15 cellular contexts compared by ENCODE assay signal in the genomic region with DNA sequence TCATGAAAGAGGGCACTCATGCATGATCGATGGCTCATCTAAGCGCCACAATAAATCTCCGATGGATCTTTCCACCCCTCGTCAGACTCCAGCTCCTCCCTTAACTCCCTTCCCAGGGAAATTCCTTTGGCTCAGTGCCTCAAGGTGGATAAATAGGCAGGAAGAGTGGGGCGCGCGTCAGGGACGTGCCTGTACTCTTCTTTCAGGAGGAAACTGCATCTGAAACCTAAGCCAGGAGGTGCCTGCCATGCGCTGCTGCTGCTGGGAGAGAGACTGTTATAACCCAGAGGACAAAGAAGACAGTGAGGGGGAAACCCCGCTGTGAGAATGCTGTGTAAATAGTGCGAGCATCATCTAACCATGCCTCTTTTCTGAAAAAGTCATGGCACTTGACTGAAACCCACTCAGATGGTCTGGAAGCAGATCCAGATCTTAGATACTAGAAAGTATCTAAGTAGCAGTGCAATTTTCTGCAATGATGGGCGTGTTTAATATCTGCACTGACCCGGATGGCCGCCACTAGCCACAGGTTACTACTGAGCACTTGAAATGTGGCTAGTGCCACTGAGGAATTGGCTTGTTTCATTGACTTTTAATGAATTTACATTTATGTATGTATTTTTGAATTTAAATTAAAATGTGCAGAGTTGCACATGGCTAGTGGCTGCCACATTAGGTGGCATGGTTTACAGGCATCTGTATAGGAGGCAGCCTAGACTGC.
A peak's percentile ranks its signal among the peaks of the same experiment; 100 is the strongest.
DNase-seq lines count a peak whose midpoint lies in the region; ATAC-seq, FAIRE-seq and TF ChIP-seq lines count a peak whose summit lies in the region.
"Had no signal": no experiment of that assay in that cellular context is flagged by ENCODE, and none has a peak within 500 bp of the region (broad histone marks: within the 10 kb centered on the region; RNA-seq: fewer than 3 reads in every experiment).

No MANE protein-coding gene starts in this region.

- no peaks in the 10 kb centered on the region for H3K79me2 ChIP-seq in astrocyte (ENCODE audit: insufficient read depth, low read length)

- H3K4me3 ChIP-seq in astrocyte (ENCODE audit: insufficient read depth, low read depth, low read length) = no peak overlapping the region
- no peak overlapping the region for H3K4me3 ChIP-seq in right lobe of liver

- TF ChIP-seq CTCF in astrocyte (IDR thresholded peaks at IDR 0.05; ENCODE audit: insufficient read depth, low read depth, low read length) (no peak), right lobe of liver (IDR thresholded peaks at IDR 0.05) (no peak), GM13976 (IDR thresholded peaks at IDR 0.05; ENCODE audit: borderline replicate concordance, control extremely low read depth, extremely low read depth, insufficient read depth, missing control alignments) (no peak)

- H3K27me3 ChIP-seq in astrocyte (ENCODE audit: insufficient read depth, low read length) (no peaks in the 10 kb centered on the region), right lobe of liver (no peaks in the 10 kb centered on the region)

- no peak overlapping the region for H3K4me3 Mint-ChIP-seq in astrocyte (ENCODE audit: unreplicated experiment)
- H3K4me3 Mint-ChIP-seq: activated CD8-positive, alpha-beta memory T cell treated with anti-CD3 and anti-CD28 coated beads, Interleukin-2, amount 10 ng/mL, durations not matched to agents 7 days and 5 days; activated naive CD8-positive, alpha-beta T cell treated with anti-CD3 and anti-CD28 coated beads for 36 hours; stimulated activated naive CD8-positive, alpha-beta T cell treated with anti-CD3 and anti-CD28 coated beads, Interleukin-15, Interleukin-2, amounts not matched to agents 100 ng/mL and 50 ng/mL, for 24 hours had no signal

- TF ChIP-seq POLR2A in right lobe of liver (IDR thresholded peaks at IDR 0.05) (no peak), GM12891 (IDR thresholded peaks at IDR 0.05; ENCODE audit: low read depth, low read length) (no peak)

- H3K4me1 ChIP-seq in astrocyte (ENCODE audit: insufficient read depth, low read length) = peaks cover 5% of the 10 kb centered on the region
- no peaks in the 10 kb centered on the region for H3K4me1 ChIP-seq in right lobe of liver

- peak; percentile 47 for DNase-seq in COR-L47 (lab: John Stamatoyannopoulos, UW)
- DNase-seq in NCI-H146 treated with DMSO at 0.1 percent for 48 hours (lab: John Stamatoyannopoulos, UW; ENCODE audit: unreplicated experiment) = peak; percentile 95
- no peak for DNase-seq in astrocyte (ENCODE audit: low read depth)
- no peak for DNase-seq in left colon
- no peak for DNase-seq in pons (ENCODE audit: low spot score)
- no peak for DNase-seq in right lobe of liver
- no peak for DNase-seq in GM13976 (ENCODE audit: low spot score)
- no peak for DNase-seq in GM12891 (ENCODE audit: insufficient read length, low spot score)
- DNase-seq: activated CD8-positive, alpha-beta memory T cell treated with anti-CD3 and anti-CD28 coated beads, Interleukin-2, amount 10 ng/mL, durations not matched to agents 7 days and 5 days; activated naive CD8-positive, alpha-beta T cell treated with anti-CD3 and anti-CD28 coated beads for 36 hours; right cardiac atrium; SHP77 had no signal

- 67% methylated on average over 8 of the region's 14 CpGs for WGBS in right lobe of liver (ENCODE audit: insufficient coverage, low coverage, low lambda C conversion rate, missing lambda C conversion rate)

- H3K4me2 ChIP-seq in astrocyte (ENCODE audit: low read length) = peak overlapping the region; percentile 61

- H2AFZ ChIP-seq in astrocyte (ENCODE audit: low read depth, low read length) = peak overlapping the region; percentile 45

- H3K27ac ChIP-seq in astrocyte (ENCODE audit: low read depth, low read length) (no peak overlapping the region), right lobe of liver (no peak overlapping the region)

- FAIRE-seq in astrocyte (lab: Jason Lieb, UNC) = no peak
- no peak for FAIRE-seq in GM12891 (lab: Jason Lieb, UNC)
- FAIRE-seq: colon, TTC549 had no signal

- H3K9me3 ChIP-seq in astrocyte (ENCODE audit: insufficient read depth, low read depth, low read length) (no peaks in the 10 kb centered on the region), right lobe of liver (no peaks in the 10 kb centered on the region)

- H3K4me1 Mint-ChIP-seq in astrocyte (ENCODE audit: low read depth, unreplicated experiment) = no peaks in the 10 kb centered on the region
- H3K4me1 Mint-ChIP-seq: activated CD8-positive, alpha-beta memory T cell treated with anti-CD3 and anti-CD28 coated beads, Interleukin-2, amount 10 ng/mL, durations not matched to agents 7 days and 5 days; activated naive CD8-positive, alpha-beta T cell treated with anti-CD3 and anti-CD28 coated beads for 36 hours had no signal

- no peak overlapping the region for H3K9ac ChIP-seq in astrocyte (ENCODE audit: low read length)

- ATAC-seq in left colon = peak; percentile 69
- ATAC-seq in right lobe of liver = no peak
- ATAC-seq: activated CD8-positive, alpha-beta memory T cell treated with anti-CD3 and anti-CD28 coated beads, Interleukin-2, amount 10 ng/mL, durations not matched to agents 7 days and 5 days; right cardiac atrium had no signal

- in situ Hi-C loops in GM13976 (cut with MboI; ENCODE audit: low sequenced_read_pairs, unreplicated experiment) = no loop called here

- no peaks in the 10 kb centered on the region for H3K36me3 Mint-ChIP-seq in astrocyte (ENCODE audit: low read depth, unreplicated experiment)
- H3K36me3 Mint-ChIP-seq: activated CD8-positive, alpha-beta memory T cell treated with anti-CD3 and anti-CD28 coated beads, Interleukin-2, amount 10 ng/mL, durations not matched to agents 7 days and 5 days; activated naive CD8-positive, alpha-beta T cell treated with anti-CD3 and anti-CD28 coated beads for 36 hours had no signal

- peaks cover 23% of the 10 kb centered on the region for H3K27me3 Mint-ChIP-seq in astrocyte (ENCODE audit: low read depth, unreplicated experiment)
- H3K27me3 Mint-ChIP-seq: activated CD8-positive, alpha-beta memory T cell treated with anti-CD3 and anti-CD28 coated beads, Interleukin-2, amount 10 ng/mL, durations not matched to agents 7 days and 5 days; stimulated activated naive CD8-positive, alpha-beta T cell treated with anti-CD3 and anti-CD28 coated beads, Interleukin-15, Interleukin-2, amounts not matched to agents 100 ng/mL and 50 ng/mL, for 24 hours had no signal

- intact Hi-C loops in left colon (cut with DNase I, micrococcal nuclease) (no loop called here), right lobe of liver (cut with DNase I) (no loop called here)

- no peaks in the 10 kb centered on the region for H3K9me3 Mint-ChIP-seq in astrocyte (ENCODE audit: unreplicated experiment)
- H3K9me3 Mint-ChIP-seq: activated naive CD8-positive, alpha-beta T cell treated with anti-CD3 and anti-CD28 coated beads for 36 hours had no signal

- no peaks in the 10 kb centered on the region for H4K20me1 ChIP-seq in astrocyte (ENCODE audit: insufficient read depth, low read length)

- H3K36me3 ChIP-seq in astrocyte (ENCODE audit: insufficient read depth, low read length) = no peaks in the 10 kb centered on the region
- H3K36me3 ChIP-seq in right lobe of liver = no peaks in the 10 kb centered on the region

- no peak overlapping the region for H3K27ac Mint-ChIP-seq in astrocyte (ENCODE audit: unreplicated experiment)
- H3K27ac Mint-ChIP-seq: activated CD8-positive, alpha-beta memory T cell treated with anti-CD3 and anti-CD28 coated beads, Interleukin-2, amount 10 ng/mL, durations not matched to agents 7 days and 5 days; activated naive CD8-positive, alpha-beta T cell treated with anti-CD3 and anti-CD28 coated beads for 36 hours; stimulated activated naive CD8-positive, alpha-beta T cell treated with anti-CD3 and anti-CD28 coated beads, Interleukin-15, Interleukin-2, amounts not matched to agents 100 ng/mL and 50 ng/mL, for 24 hours had no signal

TF ChIP-seq in GM12891, 5 proteins besides CTCF, POLR2A, EP300 and RAD21:
- no peak for TF ChIP-seq POU2F2 (IDR thresholded peaks at IDR 0.05; ENCODE audit: low read depth, low read length)
- TF ChIP-seq TAF1 (IDR thresholded peaks at IDR 0.05; ENCODE audit: low read depth, low read length) = no peak
- TF ChIP-seq SPI1 (IDR thresholded peaks at IDR 0.05; ENCODE audit: low read depth, low read length) = no peak
- no peak for TF ChIP-seq POLR2AphosphoS5 (IDR thresholded peaks at IDR 0.05; ENCODE audit: low read depth, low read length)
- no peak for TF ChIP-seq PAX5 (IDR thresholded peaks at IDR 0.05; ENCODE audit: insufficient read depth, low read length, severe bottlenecking)

Comparison
In these comparisons a context has a peak if more than half of its experiments do, and no peak if none do; other contexts are left out.
1. DNase-seq: peak in COR-L47 (single experiment) and NCI-H146 treated with DMSO at 0.1 percent for 48 hours (single experiment); none in astrocyte (single experiment), left colon (0 of 2), pons (single experiment), right lobe of liver (0 of 3), GM13976 (single experiment) and GM12891 (single experiment).